Comparison of ENCODE assay signal across 9 cellular contexts in the genomic region with DNA sequence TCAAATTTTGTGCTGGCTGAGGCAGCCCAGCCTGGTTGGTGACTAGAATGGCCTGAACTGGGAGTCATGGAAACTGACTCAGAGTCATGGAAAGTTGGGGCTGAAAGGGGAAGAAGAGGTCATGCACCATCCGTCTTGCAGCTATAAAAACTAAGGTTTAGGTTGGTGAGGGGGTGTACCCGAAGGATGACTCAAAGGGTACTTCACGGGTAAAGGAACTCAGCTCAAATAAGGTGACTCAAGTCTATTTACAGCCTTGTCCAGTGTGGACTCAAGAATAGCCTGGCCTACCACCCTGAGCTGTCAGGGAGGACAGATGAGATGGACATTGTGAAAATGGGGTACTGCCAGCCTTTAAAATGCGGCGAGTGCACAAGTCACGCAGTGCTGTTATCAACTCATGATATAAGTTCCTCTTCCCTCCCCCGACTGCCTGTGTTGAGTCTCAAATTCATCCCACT. TPM values are rescaled to one million over a fixed set of nuclear protein-coding genes. Genes with fewer than 3 reads are reported as not detected.
DNase-seq lines count a peak whose midpoint lies in the region; ATAC-seq, FAIRE-seq and TF ChIP-seq lines count a peak whose summit lies in the region.
"Had no signal": no experiment of that assay in that cellular context is flagged by ENCODE, and none has a peak within 500 bp of the region (broad histone marks: within the 10 kb centered on the region; RNA-seq: fewer than 3 reads in every experiment).

No MANE protein-coding gene starts in this region.

- ATAC-seq in right lobe of liver: peak in 3 of 4 donors; percentile 36 to 54 (median 41)
- ATAC-seq in HepG2: no peak
- peak; percentile 34 for ATAC-seq in gastroesophageal sphincter

- BruUV-seq in HepG2 (replicated peaks; lab: Mats Ljungman, UMichigan) (no TSS peak), A673 (replicated peaks; lab: Mats Ljungman, UMichigan) (no TSS peak)

- H3K4me3 ChIP-seq in right lobe of liver: no peak overlapping the region
- no peak overlapping the region for H3K4me3 ChIP-seq in HepG2 (replicated peaks in 1 of 3; ENCODE audit: insufficient read depth in 1 of 3, low read depth in 2 of 3, low read length in 3 of 3)
- no peak overlapping the region for H3K4me3 ChIP-seq in MG63
- no peak overlapping the region for H3K4me3 ChIP-seq in gastroesophageal sphincter
- no peak overlapping the region for H3K4me3 ChIP-seq in A673 (ENCODE audit: low read depth, low read length, poor library complexity, severe bottlenecking)
- H3K4me3 ChIP-seq in MM.1S (ENCODE audit: low read length): no peak overlapping the region
- H3K4me3 ChIP-seq: SK-N-MC had no signal

- H3K4me2 ChIP-seq in HepG2 (ENCODE audit: low read depth, low read length) (no peak overlapping the region), MM.1S (ENCODE audit: low read depth, low read length) (no peak overlapping the region)

- no peaks in the 10 kb centered on the region for H4K20me1 ChIP-seq in HepG2 (ENCODE audit: insufficient read depth, low read length)
- no peaks in the 10 kb centered on the region for H4K20me1 ChIP-seq in MM.1S (ENCODE audit: insufficient read depth, low read length)

- no peaks in the 10 kb centered on the region for H3K4me1 ChIP-seq in right lobe of liver
- no peaks in the 10 kb centered on the region for H3K4me1 ChIP-seq in HepG2 (ENCODE audit: insufficient read depth, low read length)
- no peaks in the 10 kb centered on the region for H3K4me1 ChIP-seq in gastroesophageal sphincter
- no peaks in the 10 kb centered on the region for H3K4me1 ChIP-seq in A673 (ENCODE audit: insufficient read depth, low read length, poor library complexity, severe bottlenecking)
- H3K4me1 ChIP-seq in MM.1S (ENCODE audit: low read length): no peaks in the 10 kb centered on the region

- TF ChIP-seq RAD21 in HepG2 (CRISPR knock-in tag; IDR thresholded peaks at IDR 0.05): no peak

- intact Hi-C loops in right lobe of liver (cut with DNase I): no loop called here
- intact Hi-C loops in HepG2 (cut with micrococcal nuclease; ENCODE audit: unreplicated experiment): no loop called here
- intact Hi-C loops in A673 (cut with micrococcal nuclease; ENCODE audit: unreplicated experiment): no loop called here

- H3F3A ChIP-seq in MM.1S (ENCODE audit: insufficient read depth, low read length): no peaks in the 10 kb centered on the region

- CTCF ChIA-PET in HepG2 (lab: Yijun Ruan, JAX; ENCODE audit: low intra/inter-chr PET ratio, low total read pairs) (no interaction called here), A673 (lab: Charles Lee) (no interaction called here)

- POLR2A ChIA-PET in HepG2 (lab: Yijun Ruan, JAX) (no interaction called here), A673 (lab: Charles Lee; ENCODE audit: low non-redundant PET) (no interaction called here)

- 59% methylated on average over 6 of the region's 7 CpGs for WGBS in right lobe of liver (ENCODE audit: insufficient coverage, low coverage, low lambda C conversion rate, missing lambda C conversion rate)
- 32% methylated on average over 7 of the region's 7 CpGs for WGBS in HepG2 (ENCODE audit: low lambda C conversion rate)
- 54 to 67% methylated on average over 3 to 7 of the region's 7 CpGs for WGBS in gastroesophageal sphincter (ENCODE audit: low coverage in 1 of 2), 2 donors

- H3K36me3 ChIP-seq in right lobe of liver (no peaks in the 10 kb centered on the region), HepG2 (replicated peaks in 1 of 2; ENCODE audit: control insufficient read depth in 1 of 2, insufficient read depth in 2 of 2, low read length in 2 of 2) (no peaks in the 10 kb centered on the region), MG63 (no peaks in the 10 kb centered on the region), gastroesophageal sphincter (no peaks in the 10 kb centered on the region), A673 (ENCODE audit: insufficient read depth, low read length, poor library complexity, severe bottlenecking) (no peaks in the 10 kb centered on the region), MM.1S (replicated peaks; ENCODE audit: insufficient read depth, low read length) (no peaks in the 10 kb centered on the region)

- DNase-seq in right lobe of liver (no peak), HepG2 (ENCODE audit: low spot score) (no peak), MG63 (peak; percentile 65), ureter (ENCODE audit: low spot score) (peak; percentile 41), A673 (ENCODE audit: low spot score) (no peak), MM.1S (no peak), DMS153 treated with DMSO at 0.1 percent for 48 hours (lab: John Stamatoyannopoulos, UW; ENCODE audit: unreplicated experiment) (no peak)

- H3K9ac ChIP-seq in HepG2 (ENCODE audit: insufficient read depth, low read depth, low read length) (no peak overlapping the region), MM.1S (ENCODE audit: low read length) (no peak overlapping the region)

- TF ChIP-seq CTCF in right lobe of liver (IDR thresholded peaks at IDR 0.05) (no peak), HepG2 (CRISPR knock-in tag; IDR thresholded peaks at IDR 0.05) (no peak), gastroesophageal sphincter (IDR thresholded peaks at IDR 0.05) (no peak), A673 (conservative IDR thresholded peaks at IDR 0.05; ENCODE audit: low read depth, low read length) (no peak), MM.1S (IDR thresholded peaks at IDR 0.05; ENCODE audit: low read length) (no peak)

- in situ Hi-C loops in HepG2 (cut with HindIII; ENCODE audit: extremely low pct_ligation_motif_present, low pct_unique_long_range_greater_than_20kb): no loop called here

- H3K27me3 ChIP-seq in right lobe of liver (no peaks in the 10 kb centered on the region), HepG2 (ENCODE audit: control insufficient read depth in 1 of 2, insufficient read depth in 2 of 2, low read length in 2 of 2) (no peaks in the 10 kb centered on the region), MG63 (no peaks in the 10 kb centered on the region), gastroesophageal sphincter (peaks cover 18% of the 10 kb centered on the region), A673 (replicated peaks; ENCODE audit: insufficient read depth, low read depth, low read length, poor library complexity) (peaks cover 3% of the 10 kb centered on the region), MM.1S (replicated peaks; ENCODE audit: insufficient read depth, low read length) (peaks cover 66% of the 10 kb centered on the region)

- TF ChIP-seq EP300 in HepG2 (IDR thresholded peaks at IDR 0.05; ENCODE audit: low read depth in 2 of 2, low read length in 2 of 2) (no peak), HepG2 (CRISPR knock-in tag; IDR thresholded peaks at IDR 0.05; ENCODE audit: borderline replicate concordance) (no peak), gastroesophageal sphincter (IDR thresholded peaks at IDR 0.05) (no peak)

- no peaks in the 10 kb centered on the region for H3K79me2 ChIP-seq in HepG2 (ENCODE audit: insufficient read depth, low read length)
- H3K79me2 ChIP-seq in MM.1S (ENCODE audit: low read length): no peaks in the 10 kb centered on the region

- no peaks in the 10 kb centered on the region for H3K9me3 ChIP-seq in right lobe of liver
- H3K9me3 ChIP-seq in HepG2 (ENCODE audit: low read length): peaks cover 14% of the 10 kb centered on the region
- H3K9me3 ChIP-seq in MG63: peaks cover 6% of the 10 kb centered on the region
- no peaks in the 10 kb centered on the region for H3K9me3 ChIP-seq in gastroesophageal sphincter
- H3K9me3 ChIP-seq in A673 (ENCODE audit: low read depth, low read length, poor library complexity, severe bottlenecking): peaks cover 6% of the 10 kb centered on the region
- H3K9me3 ChIP-seq in MM.1S (replicated peaks; ENCODE audit: insufficient read depth, low read length): no peaks in the 10 kb centered on the region

- H3K27ac ChIP-seq in right lobe of liver (no peak overlapping the region), HepG2 (ENCODE audit: extremely low read length, insufficient read depth, low read length) (no peak overlapping the region), gastroesophageal sphincter (no peak overlapping the region), A673 (ENCODE audit: low read depth, low read length, poor library complexity, severe bottlenecking) (no peak overlapping the region), MM.1S (ENCODE audit: low read length) (no peak overlapping the region)
- H3K27ac ChIP-seq: SK-N-MC had no signal

- TF ChIP-seq POLR2A in right lobe of liver (IDR thresholded peaks at IDR 0.05) (no peak), HepG2 (IDR thresholded peaks at IDR 0.05; ENCODE audit: insufficient read depth in 1 of 2, low read depth in 2 of 2, low read length in 2 of 2) (no peak), gastroesophageal sphincter (IDR thresholded peaks at IDR 0.05) (no peak)

- H3K9me2 ChIP-seq in MM.1S (replicated peaks; ENCODE audit: insufficient read depth, low read length): no peaks in the 10 kb centered on the region

- H2AFZ ChIP-seq in HepG2 (ENCODE audit: low read length): no peak overlapping the region
- no peak overlapping the region for H2AFZ ChIP-seq in MM.1S (ENCODE audit: low read length)

- FAIRE-seq in HepG2 (lab: Jason Lieb, UNC): no peak

RNA-seq across cellular contexts. Expression of a gene that starts 18.6 kb away (rescaled TPM):
- under 1 TPM; 0.07 to 0.33 (median 0.21) TPM for total RNA-seq in right lobe of liver
- total RNA-seq in HepG2 (2016; rRNA removed; fragmentation: Illumina TruSeq; extraction: Trizol): not detected in 2 replicates
- total RNA-seq in HepG2 (2016; cell fraction: cytosol; rRNA removed; fragmentation: Illumina TruSeq; extraction: Trizol; ENCODE audit: low read depth): not detected in 2 replicates
- not detected in 2 replicates for total RNA-seq in HepG2 (2016; cell fraction: insoluble cytoplasmic fraction; rRNA removed; fragmentation: Illumina TruSeq; extraction: Trizol)
- not detected in 2 replicates for total RNA-seq in HepG2 (2016; cell fraction: membrane; rRNA removed; fragmentation: Illumina TruSeq; extraction: Trizol)
- total RNA-seq in HepG2 (2016; cell fraction: nucleus; rRNA removed; fragmentation: Illumina TruSeq; extraction: Trizol): not detected in 2 replicates
- not detected in 2 replicates for polyA plus RNA-seq in HepG2 (2011; rRNA removed)
- polyA plus RNA-seq in HepG2 (2011; cell fraction: cytosol; rRNA removed): not detected in 2 replicates
- not detected in 2 replicates for polyA plus RNA-seq in HepG2 (2011; cell fraction: nucleus; rRNA removed)
- polyA plus RNA-seq in HepG2 (2012): not detected in 2 replicates
- not detected in 2 replicates for polyA plus RNA-seq in HepG2 (2016; cell fraction: cytosol; fragmentation: Illumina TruSeq; extraction: Trizol; ENCODE audit: low read depth)
- polyA plus RNA-seq in HepG2 (2016; cell fraction: insoluble cytoplasmic fraction; fragmentation: Illumina TruSeq; extraction: Trizol; ENCODE audit: low read depth): not detected in 2 replicates
- polyA plus RNA-seq in HepG2 (2016; cell fraction: membrane; fragmentation: Illumina TruSeq; extraction: Trizol; ENCODE audit: low read depth): not detected in 2 replicates
- not detected in 2 replicates for polyA plus RNA-seq in HepG2 (2016; cell fraction: nucleus; fragmentation: Illumina TruSeq; extraction: Trizol; ENCODE audit: insufficient read depth, low read depth)
- polyA minus RNA-seq in HepG2 (2011; rRNA and poly(A)+ RNA removed; ENCODE audit: low replicate concordance): not detected in 2 replicates
- not detected in 2 replicates for polyA minus RNA-seq in HepG2 (2011; cell fraction: cytosol; rRNA and poly(A)+ RNA removed)
- polyA minus RNA-seq in HepG2 (2011; cell fraction: nucleus; rRNA and poly(A)+ RNA removed): not detected in 2 replicates
- total RNA-seq in MG63 (2014; rRNA removed; shearing (Covaris generic); ENCODE audit: low replicate concordance): not detected in 2 replicates
- total RNA-seq in gastroesophageal sphincter: 1 to 10 TPM in 1 of 4 donors, under 1 TPM in 1, not detected in 2; 0.67 to 1.0 TPM
- 0.49 TPM for total RNA-seq in ureter
- not detected in 2 replicates for total RNA-seq in A673 (2021)

RNA-seq across cellular contexts. Expression of a gene that starts 33.3 kb away (rescaled TPM):
- total RNA-seq in right lobe of liver: 1 to 10 TPM in 1 of 6 experiments, under 1 TPM in 5; 0.22 to 2.7 (median 0.41) TPM
- total RNA-seq in HepG2 (2016; rRNA removed; fragmentation: Illumina TruSeq; extraction: Trizol): not detected in 2 replicates
- not detected in 2 replicates for total RNA-seq in HepG2 (2016; cell fraction: cytosol; rRNA removed; fragmentation: Illumina TruSeq; extraction: Trizol; ENCODE audit: low read depth)
- total RNA-seq in HepG2 (2016; cell fraction: insoluble cytoplasmic fraction; rRNA removed; fragmentation: Illumina TruSeq; extraction: Trizol): not detected in 2 replicates
- total RNA-seq in HepG2 (2016; cell fraction: membrane; rRNA removed; fragmentation: Illumina TruSeq; extraction: Trizol): not detected in 2 replicates
- not detected in 2 replicates for total RNA-seq in HepG2 (2016; cell fraction: nucleus; rRNA removed; fragmentation: Illumina TruSeq; extraction: Trizol)
- polyA plus RNA-seq in HepG2 (2011; rRNA removed): not detected in 2 replicates
- not detected in 2 replicates for polyA plus RNA-seq in HepG2 (2011; cell fraction: cytosol; rRNA removed)
- not detected in 2 replicates for polyA plus RNA-seq in HepG2 (2011; cell fraction: nucleus; rRNA removed)
- not detected in 2 replicates for polyA plus RNA-seq in HepG2 (2012)
- not detected in 2 replicates for polyA plus RNA-seq in HepG2 (2016; cell fraction: cytosol; fragmentation: Illumina TruSeq; extraction: Trizol; ENCODE audit: low read depth)
- not detected in 2 replicates for polyA plus RNA-seq in HepG2 (2016; cell fraction: insoluble cytoplasmic fraction; fragmentation: Illumina TruSeq; extraction: Trizol; ENCODE audit: low read depth)
- not detected in 2 replicates for polyA plus RNA-seq in HepG2 (2016; cell fraction: membrane; fragmentation: Illumina TruSeq; extraction: Trizol; ENCODE audit: low read depth)
- not detected in 2 replicates for polyA plus RNA-seq in HepG2 (2016; cell fraction: nucleus; fragmentation: Illumina TruSeq; extraction: Trizol; ENCODE audit: insufficient read depth, low read depth)
- polyA minus RNA-seq in HepG2 (2011; rRNA and poly(A)+ RNA removed; ENCODE audit: low replicate concordance): 0.09 TPM in 1 of 2 replicates, not detected in the other
- not detected in 2 replicates for polyA minus RNA-seq in HepG2 (2011; cell fraction: cytosol; rRNA and poly(A)+ RNA removed)
- not detected in 2 replicates for polyA minus RNA-seq in HepG2 (2011; cell fraction: nucleus; rRNA and poly(A)+ RNA removed)
- total RNA-seq in MG63 (2014; rRNA removed; shearing (Covaris generic); ENCODE audit: low replicate concordance): 0.52 TPM in 1 of 2 replicates, not detected in the other
- 1 to 10 TPM in 1 of 4 donors, under 1 TPM in 1, not detected in 2; 0.54 to 2.3 TPM for total RNA-seq in gastroesophageal sphincter
- total RNA-seq in ureter: 0.68 TPM
- not detected in 2 replicates for total RNA-seq in A673 (2021)

RNA-seq across cellular contexts. Expression of a gene that starts 46.2 kb away (rescaled TPM):
- 10 to 100 TPM in 1 of 6 experiments, 1 to 10 TPM in 5; 4.8 to 16.6 (median 6.6) TPM for total RNA-seq in right lobe of liver
- not detected in 2 replicates for total RNA-seq in HepG2 (2016; rRNA removed; fragmentation: Illumina TruSeq; extraction: Trizol)
- total RNA-seq in HepG2 (2016; cell fraction: cytosol; rRNA removed; fragmentation: Illumina TruSeq; extraction: Trizol; ENCODE audit: low read depth): not detected in 2 replicates
- not detected in 2 replicates for total RNA-seq in HepG2 (2016; cell fraction: insoluble cytoplasmic fraction; rRNA removed; fragmentation: Illumina TruSeq; extraction: Trizol)
- total RNA-seq in HepG2 (2016; cell fraction: membrane; rRNA removed; fragmentation: Illumina TruSeq; extraction: Trizol): not detected in 2 replicates
- total RNA-seq in HepG2 (2016; cell fraction: nucleus; rRNA removed; fragmentation: Illumina TruSeq; extraction: Trizol): not detected in 2 replicates
- 0.39 TPM in 1 of 2 replicates, not detected in the other for polyA plus RNA-seq in HepG2 (2011; rRNA removed)
- 0.09 and 0.14 TPM in 2 replicates for polyA plus RNA-seq in HepG2 (2011; cell fraction: cytosol; rRNA removed)
- polyA plus RNA-seq in HepG2 (2011; cell fraction: nucleus; rRNA removed): 0.14 and 0.23 TPM in 2 replicates
- 0.11 and 0.19 TPM in 2 replicates for polyA plus RNA-seq in HepG2 (2012)
- polyA plus RNA-seq in HepG2 (2016; cell fraction: cytosol; fragmentation: Illumina TruSeq; extraction: Trizol; ENCODE audit: low read depth): not detected in 2 replicates
- polyA plus RNA-seq in HepG2 (2016; cell fraction: insoluble cytoplasmic fraction; fragmentation: Illumina TruSeq; extraction: Trizol; ENCODE audit: low read depth): not detected in 2 replicates
- polyA plus RNA-seq in HepG2 (2016; cell fraction: membrane; fragmentation: Illumina TruSeq; extraction: Trizol; ENCODE audit: low read depth): not detected in 2 replicates
- not detected in 2 replicates for polyA plus RNA-seq in HepG2 (2016; cell fraction: nucleus; fragmentation: Illumina TruSeq; extraction: Trizol; ENCODE audit: insufficient read depth, low read depth)
- polyA minus RNA-seq in HepG2 (2011; rRNA and poly(A)+ RNA removed; ENCODE audit: low replicate concordance): not detected in 2 replicates
- polyA minus RNA-seq in HepG2 (2011; cell fraction: cytosol; rRNA and poly(A)+ RNA removed): not detected in 2 replicates
- polyA minus RNA-seq in HepG2 (2011; cell fraction: nucleus; rRNA and poly(A)+ RNA removed): not detected in 2 replicates
- total RNA-seq in MG63 (2014; rRNA removed; shearing (Covaris generic); ENCODE audit: low replicate concordance): not detected in 2 replicates
- total RNA-seq in gastroesophageal sphincter: 1 to 10 TPM; 2.0 to 5.8 (median 3.1) TPM
- 4.3 TPM for total RNA-seq in ureter
- total RNA-seq in A673 (2021): not detected in 2 replicates

RNA-seq across cellular contexts. Expression of a gene that starts 54.7 kb away (rescaled TPM):
- total RNA-seq in right lobe of liver (1 to 10 TPM in 1 of 6 experiments, not detected in 5; 1.2 TPM), HepG2 (2016; rRNA removed; fragmentation: Illumina TruSeq; extraction: Trizol) (not detected in 2 replicates), gastroesophageal sphincter (not detected), ureter (not detected), A673 (2021) (not detected in 2 replicates)
- not detected in 2 replicates for total RNA-seq in HepG2 (2016; cell fraction: cytosol; rRNA removed; fragmentation: Illumina TruSeq; extraction: Trizol; ENCODE audit: low read depth)
- not detected in 2 replicates for total RNA-seq in HepG2 (2016; cell fraction: insoluble cytoplasmic fraction; rRNA removed; fragmentation: Illumina TruSeq; extraction: Trizol)
- total RNA-seq in HepG2 (2016; cell fraction: membrane; rRNA removed; fragmentation: Illumina TruSeq; extraction: Trizol): not detected in 2 replicates
- total RNA-seq in HepG2 (2016; cell fraction: nucleus; rRNA removed; fragmentation: Illumina TruSeq; extraction: Trizol): not detected in 2 replicates
- not detected in 2 replicates for polyA plus RNA-seq in HepG2 (2011; rRNA removed)
- polyA plus RNA-seq in HepG2 (2011; cell fraction: cytosol; rRNA removed): not detected in 2 replicates
- polyA plus RNA-seq in HepG2 (2011; cell fraction: nucleus; rRNA removed): not detected in 2 replicates
- not detected in 2 replicates for polyA plus RNA-seq in HepG2 (2012)
- not detected in 2 replicates for polyA plus RNA-seq in HepG2 (2016; cell fraction: cytosol; fragmentation: Illumina TruSeq; extraction: Trizol; ENCODE audit: low read depth)
- polyA plus RNA-seq in HepG2 (2016; cell fraction: insoluble cytoplasmic fraction; fragmentation: Illumina TruSeq; extraction: Trizol; ENCODE audit: low read depth): not detected in 2 replicates
- not detected in 2 replicates for polyA plus RNA-seq in HepG2 (2016; cell fraction: membrane; fragmentation: Illumina TruSeq; extraction: Trizol; ENCODE audit: low read depth)
- polyA plus RNA-seq in HepG2 (2016; cell fraction: nucleus; fragmentation: Illumina TruSeq; extraction: Trizol; ENCODE audit: insufficient read depth, low read depth): not detected in 2 replicates
- not detected in 2 replicates for polyA minus RNA-seq in HepG2 (2011; rRNA and poly(A)+ RNA removed; ENCODE audit: low replicate concordance)
- polyA minus RNA-seq in HepG2 (2011; cell fraction: cytosol; rRNA and poly(A)+ RNA removed): not detected in 2 replicates
- polyA minus RNA-seq in HepG2 (2011; cell fraction: nucleus; rRNA and poly(A)+ RNA removed): not detected in 2 replicates
- total RNA-seq in MG63 (2014; rRNA removed; shearing (Covaris generic); ENCODE audit: low replicate concordance): not detected in 2 replicates

Comparison
In these comparisons a context has a peak if more than half of its experiments do, and no peak if none do; other contexts are left out.
1. DNase-seq: peak in MG63 (single experiment) and ureter (single experiment); none in right lobe of liver (0 of 3), HepG2 (single experiment), A673 (single experiment), MM.1S (single experiment) and DMS153 treated with DMSO at 0.1 percent for 48 hours (single experiment).